ENCODE assay signal across 9 cellular contexts in the genomic region with DNA sequence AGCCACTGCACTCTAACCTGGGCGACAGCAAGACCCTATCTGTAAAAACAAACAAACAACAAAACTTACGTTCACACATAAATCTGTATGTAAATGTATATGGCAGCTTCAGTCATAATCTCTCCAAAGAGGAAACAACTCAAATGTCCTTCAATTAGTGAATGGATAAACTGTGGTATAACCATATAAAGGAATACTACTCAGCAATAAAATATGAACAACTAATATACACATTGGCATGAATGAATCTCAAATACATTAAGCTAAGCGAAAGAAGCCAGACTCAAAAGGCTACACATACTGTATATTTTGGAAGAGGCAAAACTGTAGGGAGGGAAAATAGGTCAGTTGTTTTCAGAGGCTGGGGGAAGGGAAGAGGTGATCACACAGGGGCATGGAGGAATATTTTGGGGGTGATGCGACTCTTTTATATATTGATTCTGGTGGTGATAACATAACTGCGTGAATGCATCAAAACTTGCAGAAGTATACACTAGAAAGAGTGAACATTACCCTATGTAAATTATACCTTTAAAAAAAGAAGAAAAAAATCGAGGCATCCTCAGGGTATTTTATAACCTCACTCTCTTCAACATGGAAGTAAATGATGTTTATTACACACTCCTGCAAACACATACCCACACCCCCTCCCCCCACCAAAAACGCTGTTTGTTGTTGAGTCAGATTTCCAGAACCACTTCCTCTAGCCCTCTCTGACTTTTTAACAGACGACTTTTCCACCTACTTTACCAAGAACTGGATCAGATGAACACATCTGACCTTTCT. TPM values are rescaled to one million over a fixed set of nuclear protein-coding genes. Genes with fewer than 3 reads are reported as not detected.
A peak's percentile ranks its signal among the peaks of the same experiment; 100 is the strongest.
DNase-seq lines count a peak whose midpoint lies in the region; ATAC-seq and TF ChIP-seq lines count a peak whose summit lies in the region.
"Had no signal": no experiment of that assay in that cellular context is flagged by ENCODE, and none has a peak within 500 bp of the region (broad histone marks: within the 10 kb centered on the region; RNA-seq: fewer than 3 reads in every experiment).

No MANE protein-coding gene starts in this region.

- H3K9me3 ChIP-seq in tibial artery, result no peaks in the 10 kb centered on the region

- TF ChIP-seq CTCF in foreskin fibroblast (IDR thresholded peaks at IDR 0.05; ENCODE audit: low read depth, low read length) (no peak), tibial artery (IDR thresholded peaks at IDR 0.05) (no peak)

- no peaks in the 10 kb centered on the region for H3K9me3 Mint-ChIP-seq in activated CD4-positive, alpha-beta T cell treated with anti-CD3 and anti-CD28 coated beads, Interleukin-2, amount 10 ng/mL, durations not matched to agents 7 days and 5 days

- H3K4me3 Mint-ChIP-seq in activated CD4-positive, alpha-beta T cell treated with anti-CD3 and anti-CD28 coated beads, Interleukin-2, amount 10 ng/mL, durations not matched to agents 7 days and 5 days, result no peak overlapping the region

- no peaks in the 10 kb centered on the region for H3K36me3 Mint-ChIP-seq in activated CD4-positive, alpha-beta T cell treated with anti-CD3 and anti-CD28 coated beads, Interleukin-2, amount 10 ng/mL, durations not matched to agents 7 days and 5 days (ENCODE audit: low read depth)

- ATAC-seq in HG03439 (IDR thresholded peaks at IDR 0.05; ENCODE audit: unreplicated experiment), result no peak
- ATAC-seq: sciatic nerve had no signal

- CTCF ChIA-PET in activated CD4-positive, alpha-beta T cell treated with anti-CD3 and anti-CD28 coated beads, Interleukin-2, amount 10 ng/mL, durations not matched to agents 7 days and 5 days (lab: Charles Lee), result interaction anchor here (0.9 to 1.3 kb wide), 2 partner anchors 20 to 36 kb away, joined by 4 read pairs; no protein-coding TSS in a partner anchor

- intact Hi-C loops in tibial artery (cut with DNase I; ENCODE audit: low total_unique reads), result no loop called here

- H3K4me1 ChIP-seq in tibial artery, result no peaks in the 10 kb centered on the region

- H3K4me1 Mint-ChIP-seq in activated CD4-positive, alpha-beta T cell treated with anti-CD3 and anti-CD28 coated beads, Interleukin-2, amount 10 ng/mL, durations not matched to agents 7 days and 5 days, result peaks cover 33% of the 10 kb centered on the region

- no peak overlapping the region for H3K27ac ChIP-seq in tibial artery

- peaks cover 11% of the 10 kb centered on the region for H3K27me3 Mint-ChIP-seq in activated CD4-positive, alpha-beta T cell treated with anti-CD3 and anti-CD28 coated beads, Interleukin-2, amount 10 ng/mL, durations not matched to agents 7 days and 5 days

- DNase-seq in stimulated activated CD4-positive, alpha-beta T cell treated with anti-CD3 and anti-CD28 coated beads, Interleukin-15, amount 100 ng/mL, for 24 hours, result peak; percentile 73
- DNase-seq in stimulated activated CD4-positive, alpha-beta T cell treated with anti-CD3 and anti-CD28 coated beads, Interleukin-4, amount 100 ng/mL, for 1 hour, result no peak
- peak; percentile 49 for DNase-seq in activated CD4-positive, alpha-beta T cell treated with anti-CD3 and anti-CD28 coated beads, Interleukin-2, amount 10 ng/mL, durations not matched to agents 7 days and 5 days
- peak; percentile 78 to 83 for DNase-seq in foreskin fibroblast
- DNase-seq in NCI-H226, result no peak
- no peak for DNase-seq in tibial artery
- no peak for DNase-seq in hippocampal formation (lab: John Stamatoyannopoulos, UW)

- H3K36me3 ChIP-seq in tibial artery, result no peaks in the 10 kb centered on the region

- peaks cover 0 to 19% of the 10 kb centered on the region in 2 donors for H3K27me3 ChIP-seq in tibial artery

- H3K4me3 ChIP-seq in foreskin fibroblast (ENCODE audit: low read depth in 1 of 2, low read length in 2 of 2), result no peak overlapping the region
- H3K4me3 ChIP-seq in tibial artery, result no peak overlapping the region

- H3K27ac Mint-ChIP-seq in activated CD4-positive, alpha-beta T cell treated with anti-CD3 and anti-CD28 coated beads, Interleukin-2, amount 10 ng/mL, durations not matched to agents 7 days and 5 days, result peak overlapping the region; percentile 79

- POLR2A ChIA-PET in activated CD4-positive, alpha-beta T cell treated with anti-CD3 and anti-CD28 coated beads, Interleukin-2, amount 10 ng/mL, durations not matched to agents 7 days and 5 days (lab: Charles Lee), result no interaction called here

RNA-seq across cellular contexts. Expression of a gene that starts 18.0 kb away (rescaled TPM):
- total RNA-seq in activated CD4-positive, alpha-beta T cell treated with anti-CD3 and anti-CD28 coated beads, Interleukin-2, amount 10 ng/mL, durations not matched to agents 7 days and 5 days, result 1 to 10 TPM; 3.3 to 3.4 TPM

Comparison
In these comparisons a context has a peak if more than half of its experiments do, and no peak if none do; other contexts are left out.
1. DNase-seq: peak in stimulated activated CD4-positive, alpha-beta T cell treated with anti-CD3 and anti-CD28 coated beads, Interleukin-15, amount 100 ng/mL, for 24 hours (single experiment), activated CD4-positive, alpha-beta T cell treated with anti-CD3 and anti-CD28 coated beads, Interleukin-2, amount 10 ng/mL, durations not matched to agents 7 days and 5 days (single experiment) and foreskin fibroblast (2 of 2); none in stimulated activated CD4-positive, alpha-beta T cell treated with anti-CD3 and anti-CD28 coated beads, Interleukin-4, amount 100 ng/mL, for 1 hour (single experiment), NCI-H226 (single experiment), tibial artery (0 of 2) and hippocampal formation (0 of 2).